Comparison of ENCODE assay signal across 11 cellular contexts in genomic region chr6:157912326-157912725, GRCh38.
DNase-seq lines count a peak whose midpoint lies in the region; ATAC-seq, FAIRE-seq and TF ChIP-seq lines count a peak whose summit lies in the region.
"Had no signal": no experiment of that assay in that cellular context is flagged by ENCODE, and none has a peak within 500 bp of the region (broad histone marks: within the 10 kb centered on the region; RNA-seq: fewer than 3 reads in every experiment).

No MANE protein-coding gene starts in this region.

- 56 to 67% methylated on average over 6 of the region's 6 CpGs for WGBS in transverse colon (ENCODE audit: low coverage in 1 of 2), 2 donors

- TF ChIP-seq EP300 in transverse colon (IDR thresholded peaks at IDR 0.05; ENCODE audit: low read depth), result no peak

- POLR2A ChIA-PET in naive thymus-derived CD8-positive, alpha-beta T cell (lab: Charles Lee), result no interaction called here

- DNase-seq in HCEC 1CT (peak; percentile 75), glomerular visceral epithelial cell (ENCODE audit: extremely low spot score) (peak; percentile 87), kidney (no peak), transverse colon (no peak)
- no peak for DNase-seq in stimulated activated effector memory CD8-positive, alpha-beta T cell treated with anti-CD3 and anti-CD28 coated beads, Interleukin-12 subunit alpha, Interleukin-12 subunit beta, amount 100 ng/mL, for 72 hours (ENCODE audit: low spot score in 2 of 2)
- DNase-seq in central memory CD4-positive, alpha-beta T cell, result no peak
- no peak for DNase-seq in naive thymus-derived CD8-positive, alpha-beta T cell
- DNase-seq: NCI-H2081, T-helper 1 cell had no signal

- no peak for FAIRE-seq in kidney (lab: Jason Lieb, UNC)

- peak overlapping the region; percentile 93 for H3K27ac ChIP-seq in angular gyrus (ENCODE audit: low read depth, low read length)
- no peak overlapping the region for H3K27ac ChIP-seq in kidney (ENCODE audit: low read depth in 2 of 2, low read length in 2 of 2)
- H3K27ac ChIP-seq in transverse colon, result no peak overlapping the region
- H3K27ac ChIP-seq: neutrophil had no signal

- no peaks in the 10 kb centered on the region for H3K9me3 ChIP-seq in kidney (ENCODE audit: control insufficient read depth in 1 of 2, low read length in 2 of 2)
- no peaks in the 10 kb centered on the region for H3K9me3 ChIP-seq in transverse colon
- H3K9me3 ChIP-seq: neutrophil had no signal

- in situ Hi-C loops in transverse colon (cut with MboI; ENCODE audit: low pct_ligation_motif_present in 1 of 4, low pct_unique_long_range_greater_than_20kb in 1 of 4, low sequenced_read_pairs in 3 of 4), result no loop called here

- H3K4me3 ChIP-seq in kidney (ENCODE audit: low read length in 2 of 2) (no peak overlapping the region), transverse colon (no peak overlapping the region)

- TF ChIP-seq POLR2A in transverse colon (IDR thresholded peaks at IDR 0.05), result no peak

- ATAC-seq in stimulated activated effector memory CD8-positive, alpha-beta T cell treated with anti-CD3 and anti-CD28 coated beads, Interleukin-12 subunit alpha, Interleukin-12 subunit beta, amount 100 ng/mL, for 72 hours, result no peak
- ATAC-seq in naive thymus-derived CD8-positive, alpha-beta T cell, result no peak

- H3K4me1 Mint-ChIP-seq in stimulated activated effector memory CD8-positive, alpha-beta T cell treated with anti-CD3 and anti-CD28 coated beads, Interleukin-12 subunit alpha, Interleukin-12 subunit beta, amount 100 ng/mL, for 72 hours, result peaks cover 34% of the 10 kb centered on the region
- H3K4me1 Mint-ChIP-seq in naive thymus-derived CD8-positive, alpha-beta T cell, result peaks cover 7 to 18% (median 13%) of the 10 kb centered on the region in 4 donors

- peak overlapping the region; percentile 72 for H3K27ac Mint-ChIP-seq in stimulated activated effector memory CD8-positive, alpha-beta T cell treated with anti-CD3 and anti-CD28 coated beads, Interleukin-12 subunit alpha, Interleukin-12 subunit beta, amount 100 ng/mL, for 72 hours
- H3K27ac Mint-ChIP-seq in naive thymus-derived CD8-positive, alpha-beta T cell, result peak overlapping the region in 5 of 10 donors; percentile 35 to 69 (median 39)

- H3K27me3 Mint-ChIP-seq in naive thymus-derived CD8-positive, alpha-beta T cell, result no peaks in the 10 kb centered on the region

- H3K4me1 ChIP-seq in kidney (ENCODE audit: control insufficient read depth in 1 of 2, insufficient read depth in 1 of 2, low read depth in 1 of 2, low read length in 2 of 2) (no peaks in the 10 kb centered on the region), transverse colon (peaks cover 0 to 8% (median 3%) of the 10 kb centered on the region in 4 donors)

- H3K36me3 Mint-ChIP-seq in stimulated activated effector memory CD8-positive, alpha-beta T cell treated with anti-CD3 and anti-CD28 coated beads, Interleukin-12 subunit alpha, Interleukin-12 subunit beta, amount 100 ng/mL, for 72 hours, result peaks cover 100% of the 10 kb centered on the region
- peaks cover 0 to 82% (median 49%) of the 10 kb centered on the region in 3 donors for H3K36me3 Mint-ChIP-seq in naive thymus-derived CD8-positive, alpha-beta T cell

- H3K9me3 Mint-ChIP-seq in stimulated activated effector memory CD8-positive, alpha-beta T cell treated with anti-CD3 and anti-CD28 coated beads, Interleukin-12 subunit alpha, Interleukin-12 subunit beta, amount 100 ng/mL, for 72 hours, result peaks cover 2% of the 10 kb centered on the region
- no peaks in the 10 kb centered on the region for H3K9me3 Mint-ChIP-seq in naive thymus-derived CD8-positive, alpha-beta T cell

- H3K9ac ChIP-seq in kidney (ENCODE audit: low read length in 2 of 2), result no peak overlapping the region

- H3K27me3 ChIP-seq in transverse colon, result no peaks in the 10 kb centered on the region
- H3K27me3 ChIP-seq: neutrophil had no signal

- no peak overlapping the region for H3K4me3 Mint-ChIP-seq in stimulated activated effector memory CD8-positive, alpha-beta T cell treated with anti-CD3 and anti-CD28 coated beads, Interleukin-12 subunit alpha, Interleukin-12 subunit beta, amount 100 ng/mL, for 72 hours
- no peak overlapping the region for H3K4me3 Mint-ChIP-seq in naive thymus-derived CD8-positive, alpha-beta T cell

- intact Hi-C loops in kidney (cut with DNase I) (no loop called here), transverse colon (cut with DNase I; ENCODE audit: low total_unique reads) (no loop called here)

- TF ChIP-seq CTCF in kidney (IDR thresholded peaks at IDR 0.05; ENCODE audit: borderline replicate concordance, extremely low read depth, insufficient read depth) (no peak), transverse colon (IDR thresholded peaks at IDR 0.05) (no peak)

- H3K36me3 ChIP-seq in kidney (ENCODE audit: control insufficient read depth in 1 of 2, insufficient read depth in 2 of 2, low read length in 2 of 2) (peaks cover 12 to 16% of the 10 kb centered on the region in 2 donors), transverse colon (peaks cover 0 to 35% (median 18%) of the 10 kb centered on the region in 4 donors)
- H3K36me3 ChIP-seq: neutrophil had no signal

Comparison
In these comparisons a context has a peak if more than half of its experiments do, and no peak if none do; other contexts are left out.
1. DNase-seq: peak in HCEC 1CT (single experiment) and glomerular visceral epithelial cell (single experiment); none in stimulated activated effector memory CD8-positive, alpha-beta T cell treated with anti-CD3 and anti-CD28 coated beads, Interleukin-12 subunit alpha, Interleukin-12 subunit beta, amount 100 ng/mL, for 72 hours (0 of 2), kidney (single experiment), transverse colon (single experiment), central memory CD4-positive, alpha-beta T cell (single experiment) and naive thymus-derived CD8-positive, alpha-beta T cell (0 of 10).